In genomic region chr7:2158331-2159175, GRCh38 we compare ENCODE assay signal across 10 cellular contexts.
A peak's percentile ranks its signal among the peaks of the same experiment; 100 is the strongest.
DNase-seq lines count a peak whose midpoint lies in the region; ATAC-seq, FAIRE-seq and TF ChIP-seq lines count a peak whose summit lies in the region.
"Had no signal": no experiment of that assay in that cellular context is flagged by ENCODE, and none has a peak within 500 bp of the region (broad histone marks: within the 10 kb centered on the region; RNA-seq: fewer than 3 reads in every experiment).

No MANE protein-coding gene starts in this region.

- H3K27ac ChIP-seq in WERI-Rb-1 (0 out of 2 replicates have a peak overlapping the region, but pooled peaks have one; percentile 3), kidney (ENCODE audit: low read depth in 2 of 2, low read length in 2 of 2) (no peak overlapping the region), subcutaneous abdominal adipose tissue (ENCODE audit: low read depth, low read length) (peak overlapping the region; percentile 75), Karpas-422 (ENCODE audit: low read length) (no peak overlapping the region)

- peaks cover 8% of the 10 kb centered on the region; the same call in 1 of the 2 replicates for H3K36me3 ChIP-seq in WERI-Rb-1
- no peaks in the 10 kb centered on the region for H3K36me3 ChIP-seq in kidney (ENCODE audit: control insufficient read depth in 1 of 2, insufficient read depth in 2 of 2, low read length in 2 of 2)
- H3K36me3 ChIP-seq in subcutaneous abdominal adipose tissue (ENCODE audit: control insufficient read depth in 5 of 5, insufficient read depth in 5 of 5, low read length in 5 of 5), result peaks cover 0 to 4% (median 0%) of the 10 kb centered on the region in 5 donors
- no peaks in the 10 kb centered on the region for H3K36me3 ChIP-seq in Karpas-422 (ENCODE audit: insufficient read depth, low read length)

- H3K27me3 ChIP-seq in WERI-Rb-1 (ENCODE audit: insufficient read depth, low read depth, severe bottlenecking) (no peaks in the 10 kb centered on the region), subcutaneous abdominal adipose tissue (ENCODE audit: control insufficient read depth in 5 of 5, insufficient read depth in 4 of 5, low read length in 5 of 5) (no peaks in the 10 kb centered on the region), Karpas-422 (ENCODE audit: low read length) (no peaks in the 10 kb centered on the region)

- H3K9me2 ChIP-seq in Karpas-422 (replicated peaks; ENCODE audit: insufficient read depth, low read length), result no peaks in the 10 kb centered on the region

- intact Hi-C loops in kidney (cut with DNase I), result no loop called here

- TF ChIP-seq CTCF in WERI-Rb-1 (IDR thresholded peaks at IDR 0.05; ENCODE audit: low read depth, low read length) (no peak), kidney (IDR thresholded peaks at IDR 0.05; ENCODE audit: borderline replicate concordance, extremely low read depth, insufficient read depth) (no peak)

- ATAC-seq in HG02840 (IDR thresholded peaks at IDR 0.05; ENCODE audit: low FRiP score, unreplicated experiment), result no peak
- ATAC-seq in GM18870 (IDR thresholded peaks at IDR 0.05; ENCODE audit: unreplicated experiment), result no peak

- 0 out of 2 replicates have a peak, but pooled peaks cover 5% of the 10 kb centered on the region for H3K79me2 ChIP-seq in Karpas-422 (ENCODE audit: low read length)

- H3K4me3 ChIP-seq in WERI-Rb-1 (ENCODE audit: low read depth, low read length) (no peak overlapping the region), kidney (ENCODE audit: low read length in 2 of 2) (no peak overlapping the region), subcutaneous abdominal adipose tissue (ENCODE audit: low read depth in 1 of 5, low read length in 5 of 5) (no peak overlapping the region), Karpas-422 (ENCODE audit: low read length) (no peak overlapping the region)

- H3K4me2 ChIP-seq in Karpas-422 (ENCODE audit: low read depth, low read length, poor library complexity, severe bottlenecking), result no peak overlapping the region

- no peak for FAIRE-seq in kidney (lab: Jason Lieb, UNC)

- H2AFZ ChIP-seq in Karpas-422 (ENCODE audit: low read length), result no peak overlapping the region

- DNase-seq in NCI-H146 treated with DMSO at 0.1 percent for 48 hours (lab: John Stamatoyannopoulos, UW; ENCODE audit: unreplicated experiment), result peak; percentile 60
- peak; percentile 7 for DNase-seq in WERI-Rb-1
- peak; percentile 60 for DNase-seq in kidney
- no peak for DNase-seq in Karpas-422
- no peak for DNase-seq in hepatic stellate cell (ENCODE audit: low spot score)
- DNase-seq: activated CD8-positive, alpha-beta memory T cell treated with anti-CD3 and anti-CD28 coated beads, Interleukin-2, amount 50 U/mL, for 48 hours; immature natural killer cell had no signal

- H3K9me3 ChIP-seq in WERI-Rb-1 (ENCODE audit: severe bottlenecking) (no peaks in the 10 kb centered on the region), kidney (ENCODE audit: control insufficient read depth in 1 of 2, low read length in 2 of 2) (no peaks in the 10 kb centered on the region), subcutaneous abdominal adipose tissue (ENCODE audit: control insufficient read depth in 5 of 5, low read length in 5 of 5) (no peaks in the 10 kb centered on the region), Karpas-422 (ENCODE audit: low read length) (no peaks in the 10 kb centered on the region)

- H3K4me1 ChIP-seq in kidney (ENCODE audit: control insufficient read depth in 1 of 2, insufficient read depth in 1 of 2, low read depth in 1 of 2, low read length in 2 of 2), result peaks cover 5 to 6% of the 10 kb centered on the region in 2 donors
- H3K4me1 ChIP-seq in subcutaneous abdominal adipose tissue (ENCODE audit: control insufficient read depth in 5 of 5, insufficient read depth in 5 of 5, low read length in 5 of 5), result peaks cover 5 to 22% (median 13%) of the 10 kb centered on the region in 5 donors
- peaks cover 6% of the 10 kb centered on the region for H3K4me1 ChIP-seq in Karpas-422 (ENCODE audit: low read length)

- H4K20me1 ChIP-seq in Karpas-422 (ENCODE audit: insufficient read depth, low read depth, low read length), result no peaks in the 10 kb centered on the region

- H3K9ac ChIP-seq in kidney (ENCODE audit: low read length in 2 of 2) (no peak overlapping the region), subcutaneous abdominal adipose tissue (ENCODE audit: low read length in 5 of 5) (peak overlapping the region in 1 of 5 donors; percentile 28), Karpas-422 (ENCODE audit: low read length) (no peak overlapping the region)

Comparison
In these comparisons a context has a peak if more than half of its experiments do, and no peak if none do; other contexts are left out.
1. DNase-seq: peak in NCI-H146 treated with DMSO at 0.1 percent for 48 hours (single experiment), WERI-Rb-1 (single experiment) and kidney (single experiment); none in Karpas-422 (single experiment) and hepatic stellate cell (single experiment).
2. H3K27ac ChIP-seq: peak in WERI-Rb-1 (single experiment) and subcutaneous abdominal adipose tissue (single experiment); none in kidney (0 of 2) and Karpas-422 (single experiment).